Comparison of ENCODE assay signal across 20 cellular contexts in the genomic region with DNA sequence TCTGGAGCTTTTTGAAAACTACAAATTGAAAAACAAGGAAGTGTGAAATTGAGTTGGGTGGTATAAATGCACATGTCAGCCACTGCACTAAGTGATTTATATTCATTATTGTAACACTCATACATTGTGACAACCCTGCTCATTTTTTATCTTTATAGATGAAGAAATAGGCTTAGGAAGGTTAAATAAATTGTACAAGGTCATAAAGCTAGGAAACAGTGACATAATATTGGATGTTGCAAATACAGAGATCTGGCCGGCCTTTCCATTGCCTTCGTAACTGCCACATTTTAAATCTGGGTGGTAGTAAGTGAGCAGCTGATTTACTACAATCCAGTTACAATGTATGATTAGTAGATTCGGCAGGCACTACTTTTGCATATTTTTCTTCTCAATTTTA.
"Had no signal": no experiment of that assay in that cellular context is flagged by ENCODE, and none has a peak within 500 bp of the region (broad histone marks: within the 10 kb centered on the region; RNA-seq: fewer than 3 reads in every experiment).

No MANE protein-coding gene starts in this region.

- H3K27me3 ChIP-seq: breast epithelium, heart left ventricle, transverse colon, vagina had no signal

- H3K27ac Mint-ChIP-seq: activated naive CD8-positive, alpha-beta T cell treated with anti-CD3 and anti-CD28 coated beads, Interleukin-2, amount 10 ng/mL, durations not matched to agents 7 days and 5 days; naive thymus-derived CD8-positive, alpha-beta T cell had no signal

- H3K4me3 ChIP-seq: breast epithelium, heart left ventricle, transverse colon, vagina had no signal

- DNase-seq: activated CD4-positive, CD25-positive, alpha-beta regulatory T cell treated with anti-CD3 and anti-CD28 coated beads, Interleukin-2, amount 50 U/mL, for 72 hours; activated naive CD4-positive, alpha-beta T cell; activated naive CD8-positive, alpha-beta T cell treated with anti-CD3 and anti-CD28 coated beads, Interleukin-2, amount 10 ng/mL, durations not matched to agents 7 days and 5 days; activated T-cell treated with anti-CD3 and anti-CD28 coated beads for 4 hours; aorta; cerebellar nuclear complex; effector memory CD4-positive, alpha-beta T cell; heart left ventricle; mammary epithelial cell; naive thymus-derived CD8-positive, alpha-beta T cell; posterior cingulate gyrus; retina; stimulated activated CD4-positive, alpha-beta T cell treated with anti-CD3 and anti-CD28 coated beads, Interleukin-15, amount 100 ng/mL, for 24 hours; stimulated activated CD4-positive, alpha-beta T cell treated with anti-CD3 and anti-CD28 coated beads, Interleukin-4, amount 100 ng/mL, for 1 hour; stimulated activated naive CD4-positive, alpha-beta T cell; T1000; transverse colon had no signal

- ATAC-seq: heart left ventricle; naive thymus-derived CD8-positive, alpha-beta T cell had no signal

- H3K27ac ChIP-seq: breast epithelium, epithelial cell of prostate, heart left ventricle, transverse colon, vagina had no signal

- H3K36me3 ChIP-seq: breast epithelium, transverse colon, vagina had no signal

- H3K4me3 Mint-ChIP-seq: activated naive CD8-positive, alpha-beta T cell treated with anti-CD3 and anti-CD28 coated beads, Interleukin-2, amount 10 ng/mL, durations not matched to agents 7 days and 5 days; naive thymus-derived CD8-positive, alpha-beta T cell had no signal

- H3K36me3 Mint-ChIP-seq: activated naive CD8-positive, alpha-beta T cell treated with anti-CD3 and anti-CD28 coated beads, Interleukin-2, amount 10 ng/mL, durations not matched to agents 7 days and 5 days had no signal

- H3K9me3 ChIP-seq: breast epithelium, heart left ventricle, transverse colon, vagina had no signal

- H3K9me3 Mint-ChIP-seq: activated naive CD8-positive, alpha-beta T cell treated with anti-CD3 and anti-CD28 coated beads, Interleukin-2, amount 10 ng/mL, durations not matched to agents 7 days and 5 days; naive thymus-derived CD8-positive, alpha-beta T cell had no signal

- H3K4me1 ChIP-seq: breast epithelium, vagina had no signal

- H3K27me3 Mint-ChIP-seq: activated naive CD8-positive, alpha-beta T cell treated with anti-CD3 and anti-CD28 coated beads, Interleukin-2, amount 10 ng/mL, durations not matched to agents 7 days and 5 days; naive thymus-derived CD8-positive, alpha-beta T cell had no signal
